8 cellular contexts compared by ENCODE assay signal in the genomic region with DNA sequence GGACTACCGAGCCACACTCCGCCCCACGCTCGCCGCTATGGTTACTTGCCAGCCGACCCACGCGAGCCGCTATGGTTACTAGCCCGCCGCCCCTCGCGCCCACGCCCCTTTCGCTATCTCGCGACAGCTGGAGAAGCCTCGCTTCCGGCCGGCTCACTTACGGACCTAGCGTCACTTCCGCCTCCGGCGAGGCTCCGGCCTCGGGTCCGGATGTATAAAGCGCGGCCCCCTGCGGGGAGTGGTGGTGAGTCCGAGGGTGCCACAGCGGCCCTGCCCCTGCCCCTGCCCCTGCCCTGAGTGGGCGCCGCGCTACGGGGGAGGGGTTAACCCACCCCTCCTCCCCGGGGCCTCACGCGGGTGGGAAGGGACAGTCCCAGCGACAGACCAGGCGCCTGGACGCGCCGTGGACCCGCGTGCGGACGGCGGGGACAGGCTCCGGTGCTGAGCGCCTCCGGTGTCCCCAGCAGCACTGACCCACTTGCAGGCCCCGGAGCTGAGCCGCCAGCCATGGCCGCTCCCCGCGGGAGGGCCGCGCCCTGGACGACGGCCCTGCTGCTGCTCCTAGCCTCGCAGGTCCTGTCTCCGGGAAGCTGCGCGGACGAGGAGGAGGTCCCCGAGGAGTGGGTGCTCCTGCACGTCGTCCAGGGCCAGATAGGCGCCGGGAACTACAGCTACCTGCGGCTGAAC. TPM values are rescaled to one million over a fixed set of nuclear protein-coding genes. Genes with fewer than 3 reads are reported as not detected.
DNase-seq lines count a peak whose midpoint lies in the region; TF ChIP-seq lines count a peak whose summit lies in the region.

A gene (plus strand): TSS at position 174 of the 687 bp plus-strand sequence. CDS start 334 bp downstream, at position 508.
A gene (minus strand): TSS at position 77 of the 687 bp plus-strand sequence. CDS start 13,024 bp downstream, outside the sequence.

- H4K5ac ChIP-seq in H9 (ENCODE audit: insufficient read length, low read depth, low read length), result peak within 1 kb of the TSS; percentile 4

- H3K4me3 ChIP-seq in MG63 (peak within 1 kb of the TSS; percentile 86), fibroblast of villous mesenchyme (ENCODE audit: low read depth, low read length) (peak within 1 kb of the TSS; percentile 93), stomach smooth muscle (ENCODE audit: low read length in 2 of 2) (peak within 1 kb of the TSS; percentile 93 to 95)

- H3K14ac ChIP-seq in H9 (ENCODE audit: insufficient read depth, low read length), result peak within 1 kb of the TSS; percentile 94

- H4K20me1 ChIP-seq in H9 (ENCODE audit: control insufficient read depth, insufficient read depth, insufficient read length), result no peaks in the 10 kb centered on the region

- H3K4me1 ChIP-seq in ES-I3 (ENCODE audit: insufficient read depth, low read length) (peaks cover 15% of the 10 kb centered on the region), H9 (ENCODE audit: insufficient read depth, low read length) (peaks cover 7% of the 10 kb centered on the region), stomach smooth muscle (ENCODE audit: control insufficient read depth, insufficient read depth, low read length) (peaks cover 18% of the 10 kb centered on the region)

- no peak within 1 kb of the TSS for H3K56ac ChIP-seq in H9 (ENCODE audit: insufficient read length, low read depth, low read length)

- H3K9me3 ChIP-seq in ES-I3 (ENCODE audit: control insufficient read depth, insufficient read depth, low read length) (no peaks in the 10 kb centered on the region), H9 (ENCODE audit: control insufficient read depth, low read depth, low read length) (no peaks in the 10 kb centered on the region), MG63 (no peaks in the 10 kb centered on the region), stomach smooth muscle (ENCODE audit: control insufficient read depth in 2 of 2, low read length in 2 of 2) (no peaks in the 10 kb centered on the region)

- H2AK5ac ChIP-seq in H9 (ENCODE audit: insufficient read length, low read length), result no peak within 1 kb of the TSS

- H4K91ac ChIP-seq in H9 (ENCODE audit: insufficient read length, low read depth, low read length), result no peak within 1 kb of the TSS

- H3K9ac ChIP-seq in ES-I3 (ENCODE audit: low read depth, low read length) (peak within 1 kb of the TSS; percentile 88), H9 (ENCODE audit: extremely low read depth, insufficient read length, low read length) (peak within 1 kb of the TSS; percentile 94), stomach smooth muscle (ENCODE audit: low read length in 2 of 2) (peak within 1 kb of the TSS; percentile 83 to 91)

- peaks cover 4% of the 10 kb centered on the region for H3K79me1 ChIP-seq in H9 (ENCODE audit: insufficient read depth, low read depth, low read length, poor library complexity, severe bottlenecking)

- H3K27ac ChIP-seq in H9 (ENCODE audit: insufficient read length, low read depth, low read length) (no peak within 1 kb of the TSS), stomach smooth muscle (ENCODE audit: low read length) (peak within 1 kb of the TSS; percentile 89)

- peaks cover 10% of the 10 kb centered on the region; the same call in 1 of the 2 replicates for H3K79me2 ChIP-seq in H9 (ENCODE audit: insufficient read depth, low read length)

- H3K4me1 Mint-ChIP-seq in H9 (peaks cover 21 to 27% of the 10 kb centered on the region in 2 experiments), neural crest cell (peaks cover 40% of the 10 kb centered on the region)

- H3K27me3 Mint-ChIP-seq in H9 (ENCODE audit: low read depth) (no peaks in the 10 kb centered on the region), neural crest cell (ENCODE audit: low read depth) (no peaks in the 10 kb centered on the region)

- peak within 1 kb of the TSS; percentile 9 for H2BK5ac ChIP-seq in H9 (ENCODE audit: insufficient read length, low read length)

- peak within 1 kb of the TSS; percentile 89 to 94 for H3K4me3 Mint-ChIP-seq in H9
- peak within 1 kb of the TSS; percentile 97 for H3K4me3 Mint-ChIP-seq in neural crest cell

- H3K23ac ChIP-seq in H9 (ENCODE audit: insufficient read length, low read depth, low read length), result no peak within 1 kb of the TSS

- TF ChIP-seq CTCF in H9 (conservative IDR thresholded peaks at IDR 0.05) (no peak), fibroblast of villous mesenchyme (IDR thresholded peaks at IDR 0.05; ENCODE audit: insufficient read depth, low read depth, low read length) (no peak), neural crest cell (conservative IDR thresholded peaks at IDR 0.05) (no peak)

- peaks cover 13% of the 10 kb centered on the region for H3K23me2 ChIP-seq in H9 (ENCODE audit: insufficient read length, low read depth, low read length, poor library complexity, severe bottlenecking)

- H3K4ac ChIP-seq in H9 (ENCODE audit: low read depth, low read length), result peak within 1 kb of the TSS; percentile 66

- H2BK15ac ChIP-seq in H9 (ENCODE audit: low read depth, low read length), result no peak within 1 kb of the TSS

- H3K4me2 ChIP-seq in H9 (ENCODE audit: insufficient read depth, insufficient read length, low read length), result peak within 1 kb of the TSS; percentile 77

- H3K27me3 ChIP-seq in H9 (ENCODE audit: insufficient read depth, low read length) (no peaks in the 10 kb centered on the region), MG63 (no peaks in the 10 kb centered on the region), stomach smooth muscle (ENCODE audit: control insufficient read depth in 1 of 2, insufficient read depth in 2 of 2, low read length in 2 of 2) (no peaks in the 10 kb centered on the region)

- H3K9me3 Mint-ChIP-seq in H9 (peaks cover 0 to 5% of the 10 kb centered on the region in 2 experiments; a peak in 3 of 5 replicates), neural crest cell (no peaks in the 10 kb centered on the region)

- H4K8ac ChIP-seq in H9 (replicated peaks; ENCODE audit: insufficient read length, low read depth, low read length), result no peak within 1 kb of the TSS

- H3K18ac ChIP-seq in H9 (ENCODE audit: insufficient read length, low read depth, low read length), result peak within 1 kb of the TSS; percentile 82

- H2BK120ac ChIP-seq in H9 (ENCODE audit: low read depth, low read length, poor library complexity, severe bottlenecking), result no peak within 1 kb of the TSS

- no peak within 1 kb of the TSS for H3T11ph ChIP-seq in H9 (ENCODE audit: low read length)

- no peak within 1 kb of the TSS for H2AFZ ChIP-seq in H9 (ENCODE audit: low read length)

- H3K36me3 ChIP-seq in ES-I3 (ENCODE audit: insufficient read depth, low read length) (no peaks in the 10 kb centered on the region; the same call in 1 of the 2 replicates), MG63 (peaks cover 45% of the 10 kb centered on the region), stomach smooth muscle (ENCODE audit: control insufficient read depth in 2 of 2, insufficient read depth in 2 of 2, low read length in 2 of 2) (peaks cover 3 to 5% of the 10 kb centered on the region in 2 donors)

- no peak within 1 kb of the TSS for H2BK20ac ChIP-seq in H9 (ENCODE audit: low read depth, low read length, poor library complexity, severe bottlenecking)

- no peak within 1 kb of the TSS for H2BK12ac ChIP-seq in H9 (ENCODE audit: insufficient read length, low read depth, low read length)

- WGBS in H9 (ENCODE audit: extremely low coverage, insufficient read length, low lambda C conversion rate), result no CpG with 5 or more reads among the region's 73 CpGs

- H3K36me3 Mint-ChIP-seq in H9 (ENCODE audit: insufficient read depth in 1 of 3, low read depth in 3 of 3), result peaks cover 21 to 46% (median 23%) of the 10 kb centered on the region in 3 experiments
- H3K36me3 Mint-ChIP-seq in neural crest cell (ENCODE audit: low read depth), result peaks cover 8% of the 10 kb centered on the region

- H3K27ac Mint-ChIP-seq in H9 (peak within 1 kb of the TSS; percentile 77 to 96 (median 90)), neural crest cell (ENCODE audit: unreplicated experiment) (peak within 1 kb of the TSS; percentile 93)

- DNase-seq in H9 (peak; percentile 95), MG63 (peak; percentile 99), SHP77 treated with DMSO at 0.1 percent for 48 hours (lab: John Stamatoyannopoulos, UW) (peak; percentile 82), activated gamma-delta T cell (lab: John Stamatoyannopoulos, UW) (peak; percentile 95), fibroblast of villous mesenchyme (ENCODE audit: low read depth) (peak; percentile 97), neural crest cell (ENCODE audit: low read depth, low spot score) (peak; percentile 90)

RNA-seq across cellular contexts. Expression of the first gene that starts in this region (rescaled TPM):
- total RNA-seq in H9 (2021) (22.2 and 23.2 TPM in 2 replicates), fibroblast of villous mesenchyme (47.0 and 57.9 TPM in 2 replicates), neural crest cell (28.2 and 28.7 TPM in 2 replicates)
- total RNA-seq in MG63 (2014; rRNA removed; shearing (Covaris generic); ENCODE audit: low replicate concordance), result 12.7 and 15.3 TPM in 2 replicates

RNA-seq across cellular contexts. Expression of the second gene that starts in this region (rescaled TPM):
- total RNA-seq in H9 (2021) (38.4 and 48.7 TPM in 2 replicates), fibroblast of villous mesenchyme (14.8 and 18.1 TPM in 2 replicates), neural crest cell (102 and 103 TPM in 2 replicates)
- 14.6 and 18.0 TPM in 2 replicates for total RNA-seq in MG63 (2014; rRNA removed; shearing (Covaris generic); ENCODE audit: low replicate concordance)
